11 cellular contexts compared by ENCODE assay signal in the genomic region with DNA sequence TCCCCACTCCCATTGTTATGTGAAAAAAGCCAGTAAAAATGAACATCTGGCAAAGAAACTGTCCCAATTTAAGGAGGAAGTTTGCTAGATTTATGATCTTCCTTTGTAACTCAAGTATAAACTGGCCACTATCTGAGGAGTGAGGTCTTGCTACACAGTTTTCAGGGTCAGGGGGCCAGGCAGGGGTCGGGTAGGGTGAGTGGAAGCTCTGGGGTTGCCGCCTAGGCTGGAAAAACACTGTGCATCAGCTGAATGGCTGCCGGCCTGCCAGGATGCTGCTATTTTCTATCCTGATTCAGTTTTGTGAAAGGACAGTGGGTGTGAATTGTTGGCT.
DNase-seq lines count a peak whose midpoint lies in the region; ATAC-seq, FAIRE-seq and TF ChIP-seq lines count a peak whose summit lies in the region.
"Had no signal": no experiment of that assay in that cellular context is flagged by ENCODE, and none has a peak within 500 bp of the region (broad histone marks: within the 10 kb centered on the region; RNA-seq: fewer than 3 reads in every experiment).

No MANE protein-coding gene starts in this region.

- intact Hi-C loops in kidney (cut with DNase I) = no loop called here
- intact Hi-C loops in psoas muscle (cut with DNase I) = no loop called here

- H3K9ac ChIP-seq in kidney (ENCODE audit: low read length in 2 of 2) = no peak overlapping the region

- DNase-seq in GM03348 (ENCODE audit: low spot score) (peak; percentile 23), cerebellar cortex (ENCODE audit: low spot score) (peak; percentile 18), kidney (peak; percentile 93), psoas muscle (peak; percentile 56 to 74)
- DNase-seq in activated CD4-positive, CD25-positive, alpha-beta regulatory T cell (lab: John Stamatoyannopoulos, UW) = no peak
- DNase-seq: activated CD8-positive, alpha-beta memory T cell treated with anti-CD3 and anti-CD28 coated beads, Interleukin-2, amount 10 ng/mL, durations not matched to agents 7 days and 5 days; NCI-H2029; stimulated activated CD8-positive, alpha-beta memory T cell treated with anti-CD3 and anti-CD28 coated beads, Interleukin-4, amount 100 ng/mL, for 48 hours had no signal

- H3K4me1 ChIP-seq in kidney (ENCODE audit: control insufficient read depth in 1 of 2, insufficient read depth in 1 of 2, low read depth in 1 of 2, low read length in 2 of 2) (peaks cover 5 to 23% of the 10 kb centered on the region in 2 donors), psoas muscle (peaks cover 46% of the 10 kb centered on the region)

- no peaks in the 10 kb centered on the region for H3K9me3 ChIP-seq in kidney (ENCODE audit: control insufficient read depth in 1 of 2, low read length in 2 of 2)
- no peaks in the 10 kb centered on the region for H3K9me3 ChIP-seq in psoas muscle

- no peak for TF ChIP-seq CTCF in kidney (IDR thresholded peaks at IDR 0.05; ENCODE audit: borderline replicate concordance, extremely low read depth, insufficient read depth)
- no peak for TF ChIP-seq CTCF in psoas muscle (IDR thresholded peaks at IDR 0.05)

- FAIRE-seq in kidney (lab: Jason Lieb, UNC) = no peak

- H3K27me3 ChIP-seq in psoas muscle (ENCODE audit: insufficient read depth in 3 of 3, low read length in 2 of 3) = no peaks in the 10 kb centered on the region

- H3K4me3 ChIP-seq in kidney (ENCODE audit: low read length in 2 of 2) (no peak overlapping the region), psoas muscle (no peak overlapping the region)

- ATAC-seq in psoas muscle (peak in 3 of 4 donors; percentile 68 to 74 (median 73)), HG03521 (IDR thresholded peaks at IDR 0.05; ENCODE audit: unreplicated experiment) (no peak), HG02840 (IDR thresholded peaks at IDR 0.05; ENCODE audit: low FRiP score, unreplicated experiment) (no peak), HG03175 (IDR thresholded peaks at IDR 0.05; ENCODE audit: unreplicated experiment) (no peak)
- ATAC-seq: activated CD8-positive, alpha-beta memory T cell treated with anti-CD3 and anti-CD28 coated beads, Interleukin-2, amount 10 ng/mL, durations not matched to agents 7 days and 5 days had no signal

- peak overlapping the region; percentile 25 to 76 for H3K27ac ChIP-seq in kidney (ENCODE audit: low read depth in 2 of 2, low read length in 2 of 2)
- peak overlapping the region; percentile 26 for H3K27ac ChIP-seq in psoas muscle

- WGBS in psoas muscle, 3 donors = 8 to 27% (median 18%) methylated on average over 3 of the region's 3 CpGs

- H3K36me3 ChIP-seq in kidney (ENCODE audit: control insufficient read depth in 1 of 2, insufficient read depth in 2 of 2, low read length in 2 of 2) (no peaks in the 10 kb centered on the region), psoas muscle (ENCODE audit: insufficient read depth in 1 of 2, low read depth in 1 of 2) (no peaks in the 10 kb centered on the region)

Comparison
In these comparisons a context has a peak if more than half of its experiments do, and no peak if none do; other contexts are left out.
1. DNase-seq: peak in GM03348 (single experiment), cerebellar cortex (single experiment), kidney (single experiment) and psoas muscle (2 of 2); none in activated CD4-positive, CD25-positive, alpha-beta regulatory T cell (0 of 4).
2. ATAC-seq: peak in psoas muscle (3 of 4); none in HG03521 (single experiment), HG02840 (single experiment) and HG03175 (single experiment).